In the genomic region with DNA sequence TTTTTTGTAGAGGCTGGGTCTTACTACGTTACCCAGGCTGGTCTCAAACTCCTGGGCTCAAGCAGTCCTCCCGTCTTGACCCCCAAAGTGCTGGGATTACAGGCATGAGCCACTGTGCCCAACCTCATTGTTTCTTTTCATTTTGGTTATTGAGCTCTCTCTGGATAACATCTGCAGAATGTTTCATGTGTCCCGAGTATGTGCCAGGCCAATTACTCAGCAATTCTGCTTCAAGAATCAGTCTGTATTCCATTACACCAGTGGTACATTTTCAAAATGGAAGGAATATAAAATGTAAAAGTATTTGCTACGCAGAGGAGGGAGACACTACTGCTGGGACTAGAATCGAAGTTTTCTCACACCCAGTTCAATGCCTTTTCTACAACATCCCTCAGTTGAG, we compare ENCODE assay signal across 16 cellular contexts. TPM values are rescaled to one million over a fixed set of nuclear protein-coding genes. Genes with fewer than 3 reads are reported as not detected.
A peak's percentile ranks its signal among the peaks of the same experiment; 100 is the strongest.
DNase-seq lines count a peak whose midpoint lies in the region; ATAC-seq and TF ChIP-seq lines count a peak whose summit lies in the region.
"Had no signal": no experiment of that assay in that cellular context is flagged by ENCODE, and none has a peak within 500 bp of the region (broad histone marks: within the 10 kb centered on the region; RNA-seq: fewer than 3 reads in every experiment).

No MANE protein-coding gene starts in this region.

- no peak overlapping the region for H3K27ac ChIP-seq in CD4-positive, CD25-positive, alpha-beta regulatory T cell (ENCODE audit: insufficient read depth, low read length, poor library complexity, severe bottlenecking)
- H3K27ac ChIP-seq in naive thymus-derived CD4-positive, alpha-beta T cell (ENCODE audit: low read depth, low read length): no peak overlapping the region
- no peak overlapping the region for H3K27ac ChIP-seq in A673 (ENCODE audit: low read depth, low read length, poor library complexity, severe bottlenecking)
- H3K27ac ChIP-seq: coronary artery, RWPE1 had no signal

- H3K4me3 ChIP-seq in CD4-positive, CD25-positive, alpha-beta regulatory T cell (ENCODE audit: low read depth, low read length): no peak overlapping the region
- H3K4me3 ChIP-seq in naive thymus-derived CD4-positive, alpha-beta T cell (ENCODE audit: low read length): no peak overlapping the region
- H3K4me3 ChIP-seq in A673 (ENCODE audit: low read depth, low read length, poor library complexity, severe bottlenecking): no peak overlapping the region
- H3K4me3 ChIP-seq: coronary artery had no signal

- H3K9me3 ChIP-seq in CD4-positive, CD25-positive, alpha-beta regulatory T cell (ENCODE audit: control insufficient read depth in 2 of 2, low read length in 2 of 2): no peaks in the 10 kb centered on the region
- H3K9me3 ChIP-seq in naive thymus-derived CD4-positive, alpha-beta T cell (ENCODE audit: control insufficient read depth in 2 of 3, low read length in 3 of 3): no peaks in the 10 kb centered on the region
- H3K9me3 ChIP-seq in A673 (ENCODE audit: low read depth, low read length, poor library complexity, severe bottlenecking): no peaks in the 10 kb centered on the region
- H3K9me3 ChIP-seq: ascending aorta had no signal

- H3K27ac Mint-ChIP-seq in CD4-positive, CD25-positive, alpha-beta regulatory T cell: peak overlapping the region; percentile 32 to 94 (median 74)
- peak overlapping the region; percentile 81 for H3K27ac Mint-ChIP-seq in HFFc6
- no peak overlapping the region for H3K27ac Mint-ChIP-seq in activated naive CD8-positive, alpha-beta T cell treated with anti-CD3 and anti-CD28 coated beads for 36 hours
- H3K27ac Mint-ChIP-seq in naive thymus-derived CD4-positive, alpha-beta T cell: peak overlapping the region in 7 of 9 donors; percentile 28 to 94 (median 71)

- H3K4me1 Mint-ChIP-seq in CD4-positive, CD25-positive, alpha-beta regulatory T cell: peaks cover 12 to 37% (median 21%) of the 10 kb centered on the region in 4 donors
- peaks cover 32% of the 10 kb centered on the region for H3K4me1 Mint-ChIP-seq in HFFc6 (ENCODE audit: low read depth)
- H3K4me1 Mint-ChIP-seq in activated naive CD8-positive, alpha-beta T cell treated with anti-CD3 and anti-CD28 coated beads for 36 hours: peaks cover 28% of the 10 kb centered on the region
- H3K4me1 Mint-ChIP-seq in naive thymus-derived CD4-positive, alpha-beta T cell: peaks cover 21 to 34% (median 32%) of the 10 kb centered on the region in 7 donors

- no peaks in the 10 kb centered on the region for H3K9me3 Mint-ChIP-seq in CD4-positive, CD25-positive, alpha-beta regulatory T cell
- H3K9me3 Mint-ChIP-seq in HFFc6: no peaks in the 10 kb centered on the region
- no peaks in the 10 kb centered on the region for H3K9me3 Mint-ChIP-seq in activated naive CD8-positive, alpha-beta T cell treated with anti-CD3 and anti-CD28 coated beads for 36 hours
- no peaks in the 10 kb centered on the region for H3K9me3 Mint-ChIP-seq in naive thymus-derived CD4-positive, alpha-beta T cell

- no TSS peak for BruUV-seq in A673 (replicated peaks; lab: Mats Ljungman, UMichigan)

- H3K4me1 ChIP-seq in CD4-positive, CD25-positive, alpha-beta regulatory T cell (ENCODE audit: control insufficient read depth, insufficient read depth, low read length, poor library complexity, severe bottlenecking): peaks cover 22% of the 10 kb centered on the region
- H3K4me1 ChIP-seq in naive thymus-derived CD4-positive, alpha-beta T cell (ENCODE audit: control insufficient read depth in 2 of 2, insufficient read depth in 2 of 2, low read length in 2 of 2): peaks cover 22 to 25% of the 10 kb centered on the region in 2 donors
- peaks cover 12% of the 10 kb centered on the region for H3K4me1 ChIP-seq in A673 (ENCODE audit: insufficient read depth, low read length, poor library complexity, severe bottlenecking)

- H3K36me3 Mint-ChIP-seq in CD4-positive, CD25-positive, alpha-beta regulatory T cell: peaks cover 1% of the 10 kb centered on the region
- no peaks in the 10 kb centered on the region; the same call in none of the 2 replicates for H3K36me3 Mint-ChIP-seq in HFFc6 (ENCODE audit: low read depth)
- peaks cover 15% of the 10 kb centered on the region for H3K36me3 Mint-ChIP-seq in activated naive CD8-positive, alpha-beta T cell treated with anti-CD3 and anti-CD28 coated beads for 36 hours
- peaks cover 0 to 7% (median 0%) of the 10 kb centered on the region in 5 donors for H3K36me3 Mint-ChIP-seq in naive thymus-derived CD4-positive, alpha-beta T cell

- no peaks in the 10 kb centered on the region for H3K27me3 Mint-ChIP-seq in CD4-positive, CD25-positive, alpha-beta regulatory T cell
- H3K27me3 Mint-ChIP-seq in HFFc6 (ENCODE audit: insufficient read depth): peaks cover 6% of the 10 kb centered on the region
- H3K27me3 Mint-ChIP-seq in activated naive CD8-positive, alpha-beta T cell treated with anti-CD3 and anti-CD28 coated beads for 36 hours: no peaks in the 10 kb centered on the region
- H3K27me3 Mint-ChIP-seq in naive thymus-derived CD4-positive, alpha-beta T cell: no peaks in the 10 kb centered on the region

- ATAC-seq in CD4-positive, CD25-positive, alpha-beta regulatory T cell (ENCODE audit: low read depth in 2 of 2): no peak
- no peak for ATAC-seq in naive thymus-derived CD4-positive, alpha-beta T cell
- no peak for ATAC-seq in HG03439 (IDR thresholded peaks at IDR 0.05; ENCODE audit: unreplicated experiment)
- no peak for ATAC-seq in HG03432 (IDR thresholded peaks at IDR 0.05; ENCODE audit: unreplicated experiment)
- ATAC-seq: right cardiac atrium had no signal

- H3K36me3 ChIP-seq in CD4-positive, CD25-positive, alpha-beta regulatory T cell (ENCODE audit: control insufficient read depth, insufficient read depth, low read length): no peaks in the 10 kb centered on the region
- H3K36me3 ChIP-seq in naive thymus-derived CD4-positive, alpha-beta T cell (ENCODE audit: control insufficient read depth in 2 of 3, insufficient read depth in 3 of 3, low read length in 3 of 3): peaks cover 0 to 4% (median 0%) of the 10 kb centered on the region in 3 experiments
- H3K36me3 ChIP-seq in A673 (ENCODE audit: insufficient read depth, low read length, poor library complexity, severe bottlenecking): peaks cover 4% of the 10 kb centered on the region

- no peak for DNase-seq in CD4-positive, CD25-positive, alpha-beta regulatory T cell
- DNase-seq in HFFc6 (no peak), A673 (ENCODE audit: low spot score) (no peak), HCEC 1CT (no peak)
- DNase-seq in activated naive CD8-positive, alpha-beta T cell treated with anti-CD3 and anti-CD28 coated beads for 36 hours: no peak
- no peak for DNase-seq in naive thymus-derived CD4-positive, alpha-beta T cell
- DNase-seq: AML-193, H7, NCI-H1436, nucleus accumbens, right cardiac atrium had no signal

- POLR2A ChIA-PET in naive thymus-derived CD4-positive, alpha-beta T cell (lab: Charles Lee): interaction anchor here (0.6 to 4.5 kb wide), 2 partner anchors 50 to 198 kb away, joined by 5 to 30 read pairs; a partner anchor contains a TSS
- POLR2A ChIA-PET in A673 (lab: Charles Lee; ENCODE audit: low non-redundant PET): no interaction called here

- peak overlapping the region; percentile 89 to 94 (median 92) for H3K4me3 Mint-ChIP-seq in CD4-positive, CD25-positive, alpha-beta regulatory T cell
- H3K4me3 Mint-ChIP-seq in HFFc6: peak overlapping the region; percentile 91; the same call in 1 of the 2 replicates
- peak overlapping the region; percentile 35 for H3K4me3 Mint-ChIP-seq in activated naive CD8-positive, alpha-beta T cell treated with anti-CD3 and anti-CD28 coated beads for 36 hours
- H3K4me3 Mint-ChIP-seq in naive thymus-derived CD4-positive, alpha-beta T cell: peak overlapping the region in 8 of 10 donors; percentile 68 to 93 (median 89)

- intact Hi-C loops in naive thymus-derived CD4-positive, alpha-beta T cell (cut with micrococcal nuclease): loop anchor here in 1 of 2 donors (2.0 to 10.0 kb wide), 3 partner anchors 59 to 373 kb away; a partner anchor contains a TSS
- intact Hi-C loops in A673 (cut with micrococcal nuclease; ENCODE audit: unreplicated experiment): no loop called here

- no peaks in the 10 kb centered on the region for H3K27me3 ChIP-seq in CD4-positive, CD25-positive, alpha-beta regulatory T cell (ENCODE audit: control insufficient read depth, insufficient read depth, low read length)
- no peaks in the 10 kb centered on the region for H3K27me3 ChIP-seq in naive thymus-derived CD4-positive, alpha-beta T cell (ENCODE audit: control insufficient read depth in 2 of 2, insufficient read depth in 2 of 2, low read length in 2 of 2)
- no peaks in the 10 kb centered on the region for H3K27me3 ChIP-seq in A673 (replicated peaks; ENCODE audit: insufficient read depth, low read depth, low read length, poor library complexity)
- H3K27me3 ChIP-seq: ascending aorta had no signal

- TF ChIP-seq CTCF in HFFc6 (IDR thresholded peaks at IDR 0.05) (no peak), A673 (conservative IDR thresholded peaks at IDR 0.05; ENCODE audit: low read depth, low read length) (no peak)

- CTCF ChIA-PET in naive thymus-derived CD4-positive, alpha-beta T cell (lab: Charles Lee): no interaction called here
- CTCF ChIA-PET in A673 (lab: Charles Lee): no interaction called here

RNA-seq across cellular contexts. Expression of a gene that starts 1.7 kb away (rescaled TPM):
- 42.0 TPM for total RNA-seq in CD4-positive, CD25-positive, alpha-beta regulatory T cell
- polyA plus RNA-seq in CD4-positive, CD25-positive, alpha-beta regulatory T cell: 10 to 100 TPM; 22.6 to 34.3 (median 29.0) TPM
- 10 to 100 TPM; 55.5 to 72.6 (median 59.9) TPM for total RNA-seq in HFFc6 (2021; fragmentation: NEBNext Ultra II Directional; extraction: Animal tissue kit (Norgen Biotek cat#: 25700))
- 10 to 100 TPM; 58.5 to 60.6 TPM for total RNA-seq in activated naive CD8-positive, alpha-beta T cell treated with anti-CD3 and anti-CD28 coated beads for 36 hours
- 10 to 100 TPM; 28.0 to 36.1 (median 30.4) TPM for total RNA-seq in naive thymus-derived CD4-positive, alpha-beta T cell
- polyA plus RNA-seq in naive thymus-derived CD4-positive, alpha-beta T cell: 10 to 100 TPM; 20.3 to 30.8 TPM
- 66.3 and 69.8 TPM in 2 replicates for total RNA-seq in A673 (2021)

RNA-seq across cellular contexts. Expression of a gene that starts 36.6 kb away (rescaled TPM):
- total RNA-seq in CD4-positive, CD25-positive, alpha-beta regulatory T cell: 85.8 TPM
- 10 to 100 TPM; 72.6 to 98.9 (median 78.1) TPM for polyA plus RNA-seq in CD4-positive, CD25-positive, alpha-beta regulatory T cell
- total RNA-seq in HFFc6 (2021; fragmentation: NEBNext Ultra II Directional; extraction: Animal tissue kit (Norgen Biotek cat#: 25700)): 10 to 100 TPM; 41.8 to 45.7 (median 44.8) TPM
- 10 to 100 TPM; 89.1 to 92.3 TPM for total RNA-seq in activated naive CD8-positive, alpha-beta T cell treated with anti-CD3 and anti-CD28 coated beads for 36 hours
- 10 to 100 TPM; 57.6 to 81.9 (median 76.0) TPM for total RNA-seq in naive thymus-derived CD4-positive, alpha-beta T cell
- polyA plus RNA-seq in naive thymus-derived CD4-positive, alpha-beta T cell: 10 to 100 TPM; 82.2 to 88.9 TPM
- 63.8 and 78.9 TPM in 2 replicates for total RNA-seq in A673 (2021)

RNA-seq across cellular contexts. Expression of a gene that starts 49.3 kb away (rescaled TPM):
- total RNA-seq in CD4-positive, CD25-positive, alpha-beta regulatory T cell: 50.4 TPM
- 100 to 1,000 TPM in 2 of 4 donors, 10 to 100 TPM in 2; 84.4 to 111 (median 100) TPM for polyA plus RNA-seq in CD4-positive, CD25-positive, alpha-beta regulatory T cell
- total RNA-seq in HFFc6 (2021; fragmentation: NEBNext Ultra II Directional; extraction: Animal tissue kit (Norgen Biotek cat#: 25700)): 10 to 100 TPM; 55.7 to 65.0 (median 59.8) TPM
- total RNA-seq in activated naive CD8-positive, alpha-beta T cell treated with anti-CD3 and anti-CD28 coated beads for 36 hours: 10 to 100 TPM; 76.8 to 79.5 TPM
- 10 to 100 TPM; 40.7 to 83.8 (median 48.2) TPM for total RNA-seq in naive thymus-derived CD4-positive, alpha-beta T cell
- polyA plus RNA-seq in naive thymus-derived CD4-positive, alpha-beta T cell: 100 to 1,000 TPM in 1 of 2 donors, 10 to 100 TPM in 1; 83.9 to 124 TPM
- 54.5 and 66.2 TPM in 2 replicates for total RNA-seq in A673 (2021)

RNA-seq across cellular contexts. Expression of a gene that starts 50.0 kb away (rescaled TPM):
- 1,395 TPM for total RNA-seq in CD4-positive, CD25-positive, alpha-beta regulatory T cell
- 1,000 to 10,000 TPM; 1,256 to 1,673 (median 1,465) TPM for polyA plus RNA-seq in CD4-positive, CD25-positive, alpha-beta regulatory T cell
- total RNA-seq in HFFc6 (2021; fragmentation: NEBNext Ultra II Directional; extraction: Animal tissue kit (Norgen Biotek cat#: 25700)): 1,000 to 10,000 TPM in 3 of 6 experiments, 100 to 1,000 TPM in 3; 866 to 1,109 (median 1,001) TPM
- total RNA-seq in activated naive CD8-positive, alpha-beta T cell treated with anti-CD3 and anti-CD28 coated beads for 36 hours: 1,000 to 10,000 TPM; 1,457 to 1,518 TPM
- total RNA-seq in naive thymus-derived CD4-positive, alpha-beta T cell: 1,000 to 10,000 TPM; 1,206 to 2,420 (median 2,172) TPM
- 1,000 to 10,000 TPM; 1,567 to 2,009 TPM for polyA plus RNA-seq in naive thymus-derived CD4-positive, alpha-beta T cell
- total RNA-seq in A673 (2021): 1,180 and 1,206 TPM in 2 replicates

RNA-seq across cellular contexts. Expression of a gene that starts 58.9 kb away (rescaled TPM):
- 7.0 TPM for total RNA-seq in CD4-positive, CD25-positive, alpha-beta regulatory T cell
- 10 to 100 TPM in 1 of 4 donors, 1 to 10 TPM in 3; 8.0 to 10.3 (median 9.8) TPM for polyA plus RNA-seq in CD4-positive, CD25-positive, alpha-beta regulatory T cell
- total RNA-seq in HFFc6 (2021; fragmentation: NEBNext Ultra II Directional; extraction: Animal tissue kit (Norgen Biotek cat#: 25700)): 10 to 100 TPM; 30.9 to 34.6 (median 33.5) TPM
- 10 to 100 TPM; 48.6 to 51.8 TPM for total RNA-seq in activated naive CD8-positive, alpha-beta T cell treated with anti-CD3 and anti-CD28 coated beads for 36 hours
- 10 to 100 TPM in 4 of 5 experiments, 1 to 10 TPM in 1; 8.1 to 21.4 (median 12.7) TPM for total RNA-seq in naive thymus-derived CD4-positive, alpha-beta T cell
- polyA plus RNA-seq in naive thymus-derived CD4-positive, alpha-beta T cell: 10 to 100 TPM in 1 of 2 donors, 1 to 10 TPM in 1; 8.5 to 11.5 TPM
- 42.7 and 49.3 TPM in 2 replicates for total RNA-seq in A673 (2021)

Comparison
In these comparisons a context has a peak if more than half of its experiments do, and no peak if none do; other contexts are left out.
1. H3K4me3 Mint-ChIP-seq: peak in every context shown above with its lines; median percentile 92 in CD4-positive, CD25-positive, alpha-beta regulatory T cell; 91 in HFFc6; 89 in naive thymus-derived CD4-positive, alpha-beta T cell; 35 in activated naive CD8-positive, alpha-beta T cell treated with anti-CD3 and anti-CD28 coated beads for 36 hours.